ENCODE assay signal across 9 cellular contexts in genomic region chr6:52491203-52492069, GRCh38.
DNase-seq lines count a peak whose midpoint lies in the region; ATAC-seq and TF ChIP-seq lines count a peak whose summit lies in the region.
"Had no signal": no experiment of that assay in that cellular context is flagged by ENCODE, and none has a peak within 500 bp of the region (broad histone marks: within the 10 kb centered on the region; RNA-seq: fewer than 3 reads in every experiment).

No MANE protein-coding gene starts in this region.

- ATAC-seq in GM21381 (IDR thresholded peaks at IDR 0.05; ENCODE audit: unreplicated experiment) (peak; percentile 68), HG03378 (IDR thresholded peaks at IDR 0.05; ENCODE audit: unreplicated experiment) (peak; percentile 73)

- TF ChIP-seq CTCF in GM12864 (IDR thresholded peaks at IDR 0.05; ENCODE audit: low read depth, low read length, missing control alignments): no peak
- no peak for TF ChIP-seq CTCF in fibroblast of pulmonary artery (IDR thresholded peaks at IDR 0.05; ENCODE audit: low read length, missing control alignments)

- H3K4me3 ChIP-seq in GM12864 (ENCODE audit: low read depth, low read length) (peak overlapping the region; percentile 16), fibroblast of pulmonary artery (replicated peaks; ENCODE audit: low read depth, low read length) (no peak overlapping the region)

- DNase-seq in GM12864 (ENCODE audit: low read depth) (peak; percentile 59), fibroblast of pulmonary artery (ENCODE audit: low read depth) (peak; percentile 50), NCI-H1930 (lab: John Stamatoyannopoulos, UW) (no peak), NK-92 (lab: John Stamatoyannopoulos, UW; ENCODE audit: unreplicated experiment) (no peak), NCI-H1048 (lab: John Stamatoyannopoulos, UW) (no peak)
- no peak for DNase-seq in stimulated activated CD4-positive, alpha-beta T cell treated with anti-CD3 and anti-CD28 coated beads, Interleukin-4, amount 100 ng/mL, for 1 hour
- DNase-seq: stimulated activated CD4-positive, alpha-beta T cell treated with anti-CD3 and anti-CD28 coated beads, Interleukin-12 subunit alpha, Interleukin-12 subunit beta, amount 100 ng/mL, for 4 hours had no signal

Comparison
In these comparisons a context has a peak if more than half of its experiments do, and no peak if none do; other contexts are left out.
1. DNase-seq: peak in GM12864 (single experiment) and fibroblast of pulmonary artery (single experiment); none in NCI-H1930 (0 of 2), NK-92 (single experiment), NCI-H1048 (single experiment) and stimulated activated CD4-positive, alpha-beta T cell treated with anti-CD3 and anti-CD28 coated beads, Interleukin-4, amount 100 ng/mL, for 1 hour (single experiment).